Comparison of ENCODE assay signal across 2 cellular contexts in the genomic region with DNA sequence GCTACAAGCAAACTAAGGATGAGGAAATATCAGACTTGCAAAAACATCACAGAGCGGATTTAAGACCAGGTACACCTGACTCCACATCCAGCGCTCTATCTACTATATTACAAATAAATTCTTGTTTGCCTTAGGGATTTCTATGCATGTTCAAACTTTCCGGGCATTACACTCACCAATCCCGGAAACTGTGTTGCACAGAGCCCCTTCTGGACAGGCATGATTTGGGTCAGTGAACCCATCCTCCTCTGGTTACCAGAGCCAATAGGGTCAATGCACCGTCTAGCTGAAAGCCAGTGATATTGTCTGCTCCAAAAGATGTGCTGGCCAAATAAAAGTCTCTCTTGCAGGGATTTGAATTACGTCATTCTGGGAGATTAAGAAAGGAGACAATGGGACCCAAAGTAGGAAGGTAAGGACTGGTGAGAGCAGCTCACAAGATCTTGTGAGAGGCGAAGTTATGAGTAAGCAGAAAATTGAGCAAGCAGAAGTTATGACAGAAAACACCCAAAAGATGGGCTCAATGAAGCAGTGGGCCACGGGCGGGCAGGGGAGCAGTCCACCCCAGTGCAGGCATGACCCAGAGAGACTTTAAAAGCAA.
A peak's percentile ranks its signal among the peaks of the same experiment; 100 is the strongest.
TF ChIP-seq lines count a peak whose summit lies in the region.

No MANE protein-coding gene starts in this region.

TF ChIP-seq in K562, 482 proteins besides CTCF, POLR2A, EP300 and RAD21 (continued from another document):
- TF ChIP-seq, protein P1, sequence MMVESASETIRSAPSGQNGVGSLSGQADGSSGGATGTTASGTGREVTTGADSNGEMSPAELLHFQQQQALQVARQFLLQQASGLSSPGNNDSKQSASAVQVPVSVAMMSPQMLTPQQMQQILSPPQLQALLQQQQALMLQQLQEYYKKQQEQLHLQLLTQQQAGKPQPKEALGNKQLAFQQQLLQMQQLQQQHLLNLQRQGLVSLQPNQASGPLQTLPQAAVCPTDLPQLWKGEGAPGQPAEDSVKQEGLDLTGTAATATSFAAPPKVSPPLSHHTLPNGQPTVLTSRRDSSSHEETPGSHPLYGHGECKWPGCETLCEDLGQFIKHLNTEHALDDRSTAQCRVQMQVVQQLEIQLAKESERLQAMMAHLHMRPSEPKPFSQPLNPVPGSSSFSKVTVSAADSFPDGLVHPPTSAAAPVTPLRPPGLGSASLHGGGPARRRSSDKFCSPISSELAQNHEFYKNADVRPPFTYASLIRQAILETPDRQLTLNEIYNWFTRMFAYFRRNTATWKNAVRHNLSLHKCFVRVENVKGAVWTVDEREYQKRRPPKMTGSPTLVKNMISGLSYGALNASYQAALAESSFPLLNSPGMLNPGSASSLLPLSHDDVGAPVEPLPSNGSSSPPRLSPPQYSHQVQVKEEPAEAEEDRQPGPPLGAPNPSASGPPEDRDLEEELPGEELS (CRISPR knock-in tag; IDR thresholded peaks at IDR 0.05; ENCODE audit: borderline replicate concordance) = no peak
- TF ChIP-seq CEBPG (CRISPR knock-in tag; IDR thresholded peaks at IDR 0.05) (no peak), CEBPG (tag; conservative IDR thresholded peaks at IDR 0.05 in 1 of 2, IDR thresholded peaks at IDR 0.05 in 1 of 2) (peak; percentile 11 to 43; a peak in 2 of 4 replicates), MAFG (tag; conservative IDR thresholded peaks at IDR 0.05) (peak; percentile 72), C11orf30 (IDR thresholded peaks at IDR 0.05; ENCODE audit: low read depth) (peak; percentile 60; the same call in 1 of the 2 replicates), JUN (IDR thresholded peaks at IDR 0.05; ENCODE audit: borderline replicate concordance, low read depth, low read length) (0 out of 2 replicates have a peak, but pooled peaks have one; percentile 6), JUN (CRISPR knock-in tag; IDR thresholded peaks at IDR 0.05; ENCODE audit: borderline replicate concordance) (no peak), ZNF316 (IDR thresholded peaks at IDR 0.05) (peak; percentile 75), ZFP36 (IDR thresholded peaks at IDR 0.05; ENCODE audit: low read depth, low read length, partially characterized antibody) (peak; percentile 27), NFE2 (IDR thresholded peaks at IDR 0.05; ENCODE audit: low read depth) (peak; percentile 33; the same call in 1 of the 2 replicates), CEBPB (tag; IDR thresholded peaks at IDR 0.05) (peak; percentile 51), ZNF584 (CRISPR knock-in tag; IDR thresholded peaks at IDR 0.05; ENCODE audit: low read depth) (no peak), THRAP3 (IDR thresholded peaks at IDR 0.05; ENCODE audit: borderline replicate concordance) (no peak), ZNF780A (CRISPR knock-in tag; IDR thresholded peaks at IDR 0.05) (no peak)
- TF ChIP-seq, protein P2, sequence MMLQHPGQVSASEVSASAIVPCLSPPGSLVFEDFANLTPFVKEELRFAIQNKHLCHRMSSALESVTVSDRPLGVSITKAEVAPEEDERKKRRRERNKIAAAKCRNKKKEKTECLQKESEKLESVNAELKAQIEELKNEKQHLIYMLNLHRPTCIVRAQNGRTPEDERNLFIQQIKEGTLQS (IDR thresholded peaks at IDR 0.05) = peak; percentile 74
- TF ChIP-seq, protein P2 (CRISPR knock-in tag; conservative IDR thresholded peaks at IDR 0.05) = no peak

TF ChIP-seq in SK-N-SH treated with all-trans-retinoic acid at 6 μM for 48 hours, 23 proteins besides CTCF, POLR2A, EP300 and RAD21 (continued from another document):
- TF ChIP-seq TSHZ2 (CRISPR knock-in tag; IDR thresholded peaks at IDR 0.05) (no peak), ESRRG (CRISPR knock-in tag; IDR thresholded peaks at IDR 0.05) (no peak), ISL1 (CRISPR knock-in tag; IDR thresholded peaks at IDR 0.05) (no peak), ZFP30 (CRISPR knock-in tag; IDR thresholded peaks at IDR 0.05) (no peak), PPARA (CRISPR knock-in tag; IDR thresholded peaks at IDR 0.05; ENCODE audit: borderline replicate concordance) (no peak), ZNF565 (CRISPR knock-in tag; conservative IDR thresholded peaks at IDR 0.05; ENCODE audit: low read depth) (no peak), RARB (CRISPR knock-in tag; IDR thresholded peaks at IDR 0.05) (no peak), ZNF70 (CRISPR knock-in tag; IDR thresholded peaks at IDR 0.05) (no peak), ZFP3 (CRISPR knock-in tag; IDR thresholded peaks at IDR 0.05) (no peak), ARNTL (CRISPR knock-in tag; IDR thresholded peaks at IDR 0.05; ENCODE audit: borderline replicate concordance, low read depth) (no peak)
- TF ChIP-seq, protein P3, sequence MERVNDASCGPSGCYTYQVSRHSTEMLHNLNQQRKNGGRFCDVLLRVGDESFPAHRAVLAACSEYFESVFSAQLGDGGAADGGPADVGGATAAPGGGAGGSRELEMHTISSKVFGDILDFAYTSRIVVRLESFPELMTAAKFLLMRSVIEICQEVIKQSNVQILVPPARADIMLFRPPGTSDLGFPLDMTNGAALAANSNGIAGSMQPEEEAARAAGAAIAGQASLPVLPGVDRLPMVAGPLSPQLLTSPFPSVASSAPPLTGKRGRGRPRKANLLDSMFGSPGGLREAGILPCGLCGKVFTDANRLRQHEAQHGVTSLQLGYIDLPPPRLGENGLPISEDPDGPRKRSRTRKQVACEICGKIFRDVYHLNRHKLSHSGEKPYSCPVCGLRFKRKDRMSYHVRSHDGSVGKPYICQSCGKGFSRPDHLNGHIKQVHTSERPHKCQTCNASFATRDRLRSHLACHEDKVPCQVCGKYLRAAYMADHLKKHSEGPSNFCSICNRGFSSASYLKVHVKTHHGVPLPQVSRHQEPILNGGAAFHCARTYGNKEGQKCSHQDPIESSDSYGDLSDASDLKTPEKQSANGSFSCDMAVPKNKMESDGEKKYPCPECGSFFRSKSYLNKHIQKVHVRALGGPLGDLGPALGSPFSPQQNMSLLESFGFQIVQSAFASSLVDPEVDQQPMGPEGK (CRISPR knock-in tag; IDR thresholded peaks at IDR 0.05; ENCODE audit: borderline replicate concordance) = no peak
- TF ChIP-seq, protein P4, sequence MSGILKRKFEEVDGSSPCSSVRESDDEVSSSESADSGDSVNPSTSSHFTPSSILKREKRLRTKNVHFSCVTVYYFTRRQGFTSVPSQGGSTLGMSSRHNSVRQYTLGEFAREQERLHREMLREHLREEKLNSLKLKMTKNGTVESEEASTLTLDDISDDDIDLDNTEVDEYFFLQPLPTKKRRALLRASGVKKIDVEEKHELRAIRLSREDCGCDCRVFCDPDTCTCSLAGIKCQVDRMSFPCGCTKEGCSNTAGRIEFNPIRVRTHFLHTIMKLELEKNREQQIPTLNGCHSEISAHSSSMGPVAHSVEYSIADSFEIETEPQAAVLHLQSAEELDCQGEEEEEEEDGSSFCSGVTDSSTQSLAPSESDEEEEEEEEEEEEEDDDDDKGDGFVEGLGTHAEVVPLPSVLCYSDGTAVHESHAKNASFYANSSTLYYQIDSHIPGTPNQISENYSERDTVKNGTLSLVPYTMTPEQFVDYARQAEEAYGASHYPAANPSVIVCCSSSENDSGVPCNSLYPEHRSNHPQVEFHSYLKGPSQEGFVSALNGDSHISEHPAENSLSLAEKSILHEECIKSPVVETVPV (CRISPR knock-in tag; IDR thresholded peaks at IDR 0.05) = no peak
- TF ChIP-seq, protein P5, sequence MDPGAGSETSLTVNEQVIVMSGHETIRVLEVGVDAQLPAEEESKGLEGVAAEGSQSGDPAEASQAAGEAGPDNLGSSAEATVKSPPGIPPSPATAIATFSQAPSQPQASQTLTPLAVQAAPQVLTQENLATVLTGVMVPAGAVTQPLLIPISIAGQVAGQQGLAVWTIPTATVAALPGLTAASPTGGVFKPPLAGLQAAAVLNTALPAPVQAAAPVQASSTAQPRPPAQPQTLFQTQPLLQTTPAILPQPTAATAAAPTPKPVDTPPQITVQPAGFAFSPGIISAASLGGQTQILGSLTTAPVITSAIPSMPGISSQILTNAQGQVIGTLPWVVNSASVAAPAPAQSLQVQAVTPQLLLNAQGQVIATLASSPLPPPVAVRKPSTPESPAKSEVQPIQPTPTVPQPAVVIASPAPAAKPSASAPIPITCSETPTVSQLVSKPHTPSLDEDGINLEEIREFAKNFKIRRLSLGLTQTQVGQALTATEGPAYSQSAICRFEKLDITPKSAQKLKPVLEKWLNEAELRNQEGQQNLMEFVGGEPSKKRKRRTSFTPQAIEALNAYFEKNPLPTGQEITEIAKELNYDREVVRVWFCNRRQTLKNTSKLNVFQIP (CRISPR knock-in tag; IDR thresholded peaks at IDR 0.05; ENCODE audit: borderline replicate concordance, low read depth) = no peak
TF ChIP-seq in SK-N-SH treated with all-trans-retinoic acid at 6 μM for 48 hours: peak in this region for 0.
